In the genomic region with DNA sequence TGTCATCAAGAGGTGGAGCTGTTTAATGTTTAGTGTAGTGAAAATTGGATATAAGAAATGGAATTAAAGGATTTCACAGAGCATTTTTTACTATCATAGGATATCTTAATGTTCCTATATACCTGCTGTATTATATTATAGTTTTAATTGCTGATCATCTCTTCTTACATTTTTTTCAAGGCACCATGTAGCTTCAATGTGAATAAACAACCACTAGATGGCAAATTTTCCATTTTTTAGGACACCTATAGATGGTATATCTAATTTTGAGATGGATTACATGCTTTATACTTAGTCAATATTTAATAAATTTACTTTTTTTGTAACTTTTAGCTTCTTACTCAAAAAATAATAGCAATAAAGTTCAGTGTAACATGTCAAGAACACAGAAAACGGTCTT, we compare ENCODE assay signal across 2 cellular contexts.
TF ChIP-seq lines count a peak whose summit lies in the region.

No MANE protein-coding gene starts in this region.

TF ChIP-seq in Ishikawa, 13 proteins besides CTCF, POLR2A, EP300 and RAD21:
- TF ChIP-seq NFIC (IDR thresholded peaks at IDR 0.05): no peak
- TF ChIP-seq CEBPB (IDR thresholded peaks at IDR 0.05): no peak
- TF ChIP-seq, protein P1, sequence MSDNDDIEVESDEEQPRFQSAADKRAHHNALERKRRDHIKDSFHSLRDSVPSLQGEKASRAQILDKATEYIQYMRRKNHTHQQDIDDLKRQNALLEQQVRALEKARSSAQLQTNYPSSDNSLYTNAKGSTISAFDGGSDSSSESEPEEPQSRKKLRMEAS (IDR thresholded peaks at IDR 0.05): no peak

TF ChIP-seq in HepG2, 621 proteins besides CTCF, POLR2A, EP300 and RAD21:
- TF ChIP-seq POLR2G (IDR thresholded peaks at IDR 0.05; ENCODE audit: low read depth, low read length): no peak
- no peak for TF ChIP-seq ZNF331 (CRISPR knock-in tag; IDR thresholded peaks at IDR 0.05)
- TF ChIP-seq ZNF75D (CRISPR knock-in tag; IDR thresholded peaks at IDR 0.05; ENCODE audit: borderline replicate concordance): no peak
- TF ChIP-seq NR2C2 (CRISPR knock-in tag; IDR thresholded peaks at IDR 0.05; ENCODE audit: borderline replicate concordance): no peak
- no peak for TF ChIP-seq ZNF17 (CRISPR knock-in tag; IDR thresholded peaks at IDR 0.05)
- TF ChIP-seq RBFOX2 (IDR thresholded peaks at IDR 0.05; ENCODE audit: low read depth, low read length): no peak
- TF ChIP-seq, protein P2, sequence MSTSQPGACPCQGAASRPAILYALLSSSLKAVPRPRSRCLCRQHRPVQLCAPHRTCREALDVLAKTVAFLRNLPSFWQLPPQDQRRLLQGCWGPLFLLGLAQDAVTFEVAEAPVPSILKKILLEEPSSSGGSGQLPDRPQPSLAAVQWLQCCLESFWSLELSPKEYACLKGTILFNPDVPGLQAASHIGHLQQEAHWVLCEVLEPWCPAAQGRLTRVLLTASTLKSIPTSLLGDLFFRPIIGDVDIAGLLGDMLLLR (CRISPR knock-in tag; IDR thresholded peaks at IDR 0.05): no peak
- TF ChIP-seq, protein P3, sequence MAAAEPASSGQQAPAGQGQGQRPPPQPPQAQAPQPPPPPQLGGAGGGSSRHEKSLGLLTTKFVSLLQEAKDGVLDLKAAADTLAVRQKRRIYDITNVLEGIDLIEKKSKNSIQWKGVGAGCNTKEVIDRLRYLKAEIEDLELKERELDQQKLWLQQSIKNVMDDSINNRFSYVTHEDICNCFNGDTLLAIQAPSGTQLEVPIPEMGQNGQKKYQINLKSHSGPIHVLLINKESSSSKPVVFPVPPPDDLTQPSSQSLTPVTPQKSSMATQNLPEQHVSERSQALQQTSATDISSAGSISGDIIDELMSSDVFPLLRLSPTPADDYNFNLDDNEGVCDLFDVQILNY (CRISPR knock-in tag; conservative IDR thresholded peaks at IDR 0.05): no peak
- TF ChIP-seq, protein P4, sequence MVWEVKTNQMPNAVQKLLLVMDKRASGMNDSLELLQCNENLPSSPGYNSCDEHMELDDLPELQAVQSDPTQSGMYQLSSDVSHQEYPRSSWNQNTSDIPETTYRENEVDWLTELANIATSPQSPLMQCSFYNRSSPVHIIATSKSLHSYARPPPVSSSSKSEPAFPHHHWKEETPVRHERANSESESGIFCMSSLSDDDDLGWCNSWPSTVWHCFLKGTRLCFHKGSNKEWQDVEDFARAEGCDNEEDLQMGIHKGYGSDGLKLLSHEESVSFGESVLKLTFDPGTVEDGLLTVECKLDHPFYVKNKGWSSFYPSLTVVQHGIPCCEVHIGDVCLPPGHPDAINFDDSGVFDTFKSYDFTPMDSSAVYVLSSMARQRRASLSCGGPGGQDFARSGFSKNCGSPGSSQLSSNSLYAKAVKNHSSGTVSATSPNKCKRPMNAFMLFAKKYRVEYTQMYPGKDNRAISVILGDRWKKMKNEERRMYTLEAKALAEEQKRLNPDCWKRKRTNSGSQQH (CRISPR knock-in tag; IDR thresholded peaks at IDR 0.05; ENCODE audit: low read depth): no peak
- no peak for TF ChIP-seq U2AF2 (IDR thresholded peaks at IDR 0.05; ENCODE audit: low read depth, low read length)
- TF ChIP-seq, protein P5, sequence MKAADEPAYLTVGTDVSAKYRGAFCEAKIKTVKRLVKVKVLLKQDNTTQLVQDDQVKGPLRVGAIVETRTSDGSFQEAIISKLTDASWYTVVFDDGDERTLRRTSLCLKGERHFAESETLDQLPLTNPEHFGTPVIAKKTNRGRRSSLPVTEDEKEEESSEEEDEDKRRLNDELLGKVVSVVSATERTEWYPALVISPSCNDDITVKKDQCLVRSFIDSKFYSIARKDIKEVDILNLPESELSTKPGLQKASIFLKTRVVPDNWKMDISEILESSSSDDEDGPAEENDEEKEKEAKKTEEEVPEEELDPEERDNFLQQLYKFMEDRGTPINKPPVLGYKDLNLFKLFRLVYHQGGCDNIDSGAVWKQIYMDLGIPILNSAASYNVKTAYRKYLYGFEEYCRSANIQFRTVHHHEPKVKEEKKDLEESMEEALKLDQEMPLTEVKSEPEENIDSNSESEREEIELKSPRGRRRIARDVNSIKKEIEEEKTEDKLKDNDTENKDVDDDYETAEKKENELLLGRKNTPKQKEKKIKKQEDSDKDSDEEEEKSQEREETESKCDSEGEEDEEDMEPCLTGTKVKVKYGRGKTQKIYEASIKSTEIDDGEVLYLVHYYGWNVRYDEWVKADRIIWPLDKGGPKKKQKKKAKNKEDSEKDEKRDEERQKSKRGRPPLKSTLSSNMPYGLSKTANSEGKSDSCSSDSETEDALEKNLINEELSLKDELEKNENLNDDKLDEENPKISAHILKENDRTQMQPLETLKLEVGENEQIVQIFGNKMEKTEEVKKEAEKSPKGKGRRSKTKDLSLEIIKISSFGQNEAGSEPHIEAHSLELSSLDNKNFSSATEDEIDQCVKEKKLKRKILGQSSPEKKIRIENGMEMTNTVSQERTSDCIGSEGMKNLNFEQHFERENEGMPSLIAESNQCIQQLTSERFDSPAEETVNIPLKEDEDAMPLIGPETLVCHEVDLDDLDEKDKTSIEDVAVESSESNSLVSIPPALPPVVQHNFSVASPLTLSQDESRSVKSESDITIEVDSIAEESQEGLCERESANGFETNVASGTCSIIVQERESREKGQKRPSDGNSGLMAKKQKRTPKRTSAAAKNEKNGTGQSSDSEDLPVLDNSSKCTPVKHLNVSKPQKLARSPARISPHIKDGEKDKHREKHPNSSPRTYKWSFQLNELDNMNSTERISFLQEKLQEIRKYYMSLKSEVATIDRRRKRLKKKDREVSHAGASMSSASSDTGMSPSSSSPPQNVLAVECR (CRISPR knock-in tag; IDR thresholded peaks at IDR 0.05; ENCODE audit: borderline replicate concordance): no peak
- no peak for TF ChIP-seq ZFX (CRISPR knock-in tag; IDR thresholded peaks at IDR 0.05; ENCODE audit: low read depth)
- TF ChIP-seq, protein P6, sequence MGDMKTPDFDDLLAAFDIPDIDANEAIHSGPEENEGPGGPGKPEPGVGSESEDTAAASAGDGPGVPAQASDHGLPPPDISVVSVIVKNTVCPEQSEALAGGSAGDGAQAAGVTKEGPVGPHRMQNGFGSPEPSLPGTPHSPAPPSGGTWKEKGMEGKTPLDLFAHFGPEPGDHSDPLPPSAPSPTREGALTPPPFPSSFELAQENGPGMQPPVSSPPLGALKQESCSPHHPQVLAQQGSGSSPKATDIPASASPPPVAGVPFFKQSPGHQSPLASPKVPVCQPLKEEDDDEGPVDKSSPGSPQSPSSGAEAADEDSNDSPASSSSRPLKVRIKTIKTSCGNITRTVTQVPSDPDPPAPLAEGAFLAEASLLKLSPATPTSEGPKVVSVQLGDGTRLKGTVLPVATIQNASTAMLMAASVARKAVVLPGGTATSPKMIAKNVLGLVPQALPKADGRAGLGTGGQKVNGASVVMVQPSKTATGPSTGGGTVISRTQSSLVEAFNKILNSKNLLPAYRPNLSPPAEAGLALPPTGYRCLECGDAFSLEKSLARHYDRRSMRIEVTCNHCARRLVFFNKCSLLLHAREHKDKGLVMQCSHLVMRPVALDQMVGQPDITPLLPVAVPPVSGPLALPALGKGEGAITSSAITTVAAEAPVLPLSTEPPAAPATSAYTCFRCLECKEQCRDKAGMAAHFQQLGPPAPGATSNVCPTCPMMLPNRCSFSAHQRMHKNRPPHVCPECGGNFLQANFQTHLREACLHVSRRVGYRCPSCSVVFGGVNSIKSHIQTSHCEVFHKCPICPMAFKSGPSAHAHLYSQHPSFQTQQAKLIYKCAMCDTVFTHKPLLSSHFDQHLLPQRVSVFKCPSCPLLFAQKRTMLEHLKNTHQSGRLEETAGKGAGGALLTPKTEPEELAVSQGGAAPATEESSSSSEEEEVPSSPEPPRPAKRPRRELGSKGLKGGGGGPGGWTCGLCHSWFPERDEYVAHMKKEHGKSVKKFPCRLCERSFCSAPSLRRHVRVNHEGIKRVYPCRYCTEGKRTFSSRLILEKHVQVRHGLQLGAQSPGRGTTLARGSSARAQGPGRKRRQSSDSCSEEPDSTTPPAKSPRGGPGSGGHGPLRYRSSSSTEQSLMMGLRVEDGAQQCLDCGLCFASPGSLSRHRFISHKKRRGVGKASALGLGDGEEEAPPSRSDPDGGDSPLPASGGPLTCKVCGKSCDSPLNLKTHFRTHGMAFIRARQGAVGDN (CRISPR knock-in tag; IDR thresholded peaks at IDR 0.05): no peak
- TF ChIP-seq, protein P7, sequence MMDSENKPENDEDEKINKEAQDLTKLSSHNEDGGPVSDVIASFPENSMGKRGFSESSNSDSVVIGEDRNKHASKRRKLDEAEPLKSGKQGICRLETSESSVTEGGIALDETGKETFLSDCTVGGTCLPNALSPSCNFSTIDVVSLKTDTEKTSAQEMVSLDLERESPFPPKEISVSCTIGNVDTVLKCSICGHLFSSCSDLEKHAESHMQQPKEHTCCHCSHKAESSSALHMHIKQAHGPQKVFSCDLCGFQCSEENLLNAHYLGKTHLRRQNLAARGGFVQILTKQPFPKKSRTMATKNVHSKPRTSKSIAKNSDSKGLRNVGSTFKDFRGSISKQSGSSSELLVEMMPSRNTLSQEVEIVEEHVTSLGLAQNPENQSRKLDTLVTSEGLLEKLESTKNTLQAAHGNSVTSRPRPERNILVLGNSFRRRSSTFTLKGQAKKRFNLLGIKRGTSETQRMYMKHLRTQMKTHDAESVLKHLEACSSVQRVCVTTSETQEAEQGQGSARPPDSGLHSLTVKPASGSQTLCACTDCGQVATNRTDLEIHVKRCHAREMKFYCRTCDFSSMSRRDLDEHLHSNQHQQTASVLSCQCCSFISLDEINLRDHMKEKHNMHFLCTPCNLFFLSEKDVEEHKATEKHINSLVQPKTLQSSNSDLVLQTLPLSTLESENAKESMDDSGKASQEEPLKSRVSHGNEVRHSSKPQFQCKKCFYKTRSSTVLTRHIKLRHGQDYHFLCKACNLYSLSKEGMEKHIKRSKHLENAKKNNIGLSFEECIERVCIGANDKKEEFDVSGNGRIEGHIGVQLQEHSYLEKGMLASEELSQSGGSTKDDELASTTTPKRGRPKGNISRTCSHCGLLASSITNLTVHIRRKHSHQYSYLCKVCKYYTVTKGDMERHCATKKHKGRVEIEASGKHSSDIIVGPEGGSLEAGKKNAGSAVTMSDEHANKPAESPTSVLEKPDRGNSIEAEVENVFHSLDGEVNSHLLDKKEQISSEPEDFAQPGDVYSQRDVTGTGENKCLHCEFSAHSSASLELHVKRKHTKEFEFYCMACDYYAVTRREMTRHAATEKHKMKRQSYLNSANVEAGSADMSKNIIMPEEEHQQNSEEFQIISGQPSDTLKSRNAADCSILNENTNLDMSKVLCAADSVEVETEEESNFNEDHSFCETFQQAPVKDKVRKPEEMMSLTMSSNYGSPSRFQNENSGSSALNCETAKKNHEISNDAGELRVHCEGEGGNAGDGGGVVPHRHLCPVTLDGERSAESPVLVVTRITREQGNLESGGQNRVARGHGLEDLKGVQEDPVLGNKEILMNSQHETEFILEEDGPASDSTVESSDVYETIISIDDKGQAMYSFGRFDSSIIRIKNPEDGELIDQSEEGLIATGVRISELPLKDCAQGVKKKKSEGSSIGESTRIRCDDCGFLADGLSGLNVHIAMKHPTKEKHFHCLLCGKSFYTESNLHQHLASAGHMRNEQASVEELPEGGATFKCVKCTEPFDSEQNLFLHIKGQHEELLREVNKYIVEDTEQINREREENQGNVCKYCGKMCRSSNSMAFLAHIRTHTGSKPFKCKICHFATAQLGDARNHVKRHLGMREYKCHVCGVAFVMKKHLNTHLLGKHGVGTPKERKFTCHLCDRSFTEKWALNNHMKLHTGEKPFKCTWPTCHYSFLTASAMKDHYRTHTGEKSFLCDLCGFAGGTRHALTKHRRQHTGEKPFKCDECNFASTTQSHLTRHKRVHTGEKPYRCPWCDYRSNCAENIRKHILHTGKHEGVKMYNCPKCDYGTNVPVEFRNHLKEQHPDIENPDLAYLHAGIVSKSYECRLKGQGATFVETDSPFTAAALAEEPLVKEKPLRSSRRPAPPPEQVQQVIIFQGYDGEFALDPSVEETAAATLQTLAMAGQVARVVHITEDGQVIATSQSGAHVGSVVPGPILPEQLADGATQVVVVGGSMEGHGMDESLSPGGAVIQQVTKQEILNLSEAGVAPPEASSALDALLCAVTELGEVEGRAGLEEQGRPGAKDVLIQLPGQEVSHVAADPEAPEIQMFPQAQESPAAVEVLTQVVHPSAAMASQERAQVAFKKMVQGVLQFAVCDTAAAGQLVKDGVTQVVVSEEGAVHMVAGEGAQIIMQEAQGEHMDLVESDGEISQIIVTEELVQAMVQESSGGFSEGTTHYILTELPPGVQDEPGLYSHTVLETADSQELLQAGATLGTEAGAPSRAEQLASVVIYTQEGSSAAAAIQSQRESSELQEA (CRISPR knock-in tag; IDR thresholded peaks at IDR 0.05; ENCODE audit: not compliant biosample characterization): no peak
- TF ChIP-seq, protein P8, sequence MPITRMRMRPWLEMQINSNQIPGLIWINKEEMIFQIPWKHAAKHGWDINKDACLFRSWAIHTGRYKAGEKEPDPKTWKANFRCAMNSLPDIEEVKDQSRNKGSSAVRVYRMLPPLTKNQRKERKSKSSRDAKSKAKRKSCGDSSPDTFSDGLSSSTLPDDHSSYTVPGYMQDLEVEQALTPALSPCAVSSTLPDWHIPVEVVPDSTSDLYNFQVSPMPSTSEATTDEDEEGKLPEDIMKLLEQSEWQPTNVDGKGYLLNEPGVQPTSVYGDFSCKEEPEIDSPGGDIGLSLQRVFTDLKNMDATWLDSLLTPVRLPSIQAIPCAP (CRISPR knock-in tag; IDR thresholded peaks at IDR 0.05; ENCODE audit: low read depth): no peak
- TF ChIP-seq, protein P9, sequence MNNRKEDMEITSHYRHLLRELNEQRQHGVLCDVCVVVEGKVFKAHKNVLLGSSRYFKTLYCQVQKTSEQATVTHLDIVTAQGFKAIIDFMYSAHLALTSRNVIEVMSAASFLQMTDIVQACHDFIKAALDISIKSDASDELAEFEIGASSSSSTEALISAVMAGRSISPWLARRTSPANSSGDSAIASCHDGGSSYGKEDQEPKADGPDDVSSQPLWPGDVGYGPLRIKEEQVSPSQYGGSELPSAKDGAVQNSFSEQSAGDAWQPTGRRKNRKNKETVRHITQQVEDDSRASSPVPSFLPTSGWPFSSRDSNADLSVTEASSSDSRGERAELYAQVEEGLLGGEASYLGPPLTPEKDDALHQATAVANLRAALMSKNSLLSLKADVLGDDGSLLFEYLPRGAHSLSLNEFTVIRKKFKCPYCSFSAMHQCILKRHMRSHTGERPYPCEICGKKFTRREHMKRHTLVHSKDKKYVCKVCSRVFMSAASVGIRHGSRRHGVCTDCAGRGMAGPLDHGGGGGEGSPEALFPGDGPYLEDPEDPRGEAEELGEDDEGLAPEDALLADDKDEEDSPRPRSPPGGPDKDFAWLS (CRISPR knock-in tag; IDR thresholded peaks at IDR 0.05; ENCODE audit: borderline replicate concordance): no peak
- TF ChIP-seq HDAC2 (CRISPR knock-in tag; IDR thresholded peaks at IDR 0.05): no peak
- no peak for TF ChIP-seq ZNF552 (CRISPR knock-in tag; IDR thresholded peaks at IDR 0.05; ENCODE audit: borderline replicate concordance)
- TF ChIP-seq TSC22D2 (CRISPR knock-in tag; IDR thresholded peaks at IDR 0.05; ENCODE audit: borderline replicate concordance): no peak
- TF ChIP-seq, protein P10, sequence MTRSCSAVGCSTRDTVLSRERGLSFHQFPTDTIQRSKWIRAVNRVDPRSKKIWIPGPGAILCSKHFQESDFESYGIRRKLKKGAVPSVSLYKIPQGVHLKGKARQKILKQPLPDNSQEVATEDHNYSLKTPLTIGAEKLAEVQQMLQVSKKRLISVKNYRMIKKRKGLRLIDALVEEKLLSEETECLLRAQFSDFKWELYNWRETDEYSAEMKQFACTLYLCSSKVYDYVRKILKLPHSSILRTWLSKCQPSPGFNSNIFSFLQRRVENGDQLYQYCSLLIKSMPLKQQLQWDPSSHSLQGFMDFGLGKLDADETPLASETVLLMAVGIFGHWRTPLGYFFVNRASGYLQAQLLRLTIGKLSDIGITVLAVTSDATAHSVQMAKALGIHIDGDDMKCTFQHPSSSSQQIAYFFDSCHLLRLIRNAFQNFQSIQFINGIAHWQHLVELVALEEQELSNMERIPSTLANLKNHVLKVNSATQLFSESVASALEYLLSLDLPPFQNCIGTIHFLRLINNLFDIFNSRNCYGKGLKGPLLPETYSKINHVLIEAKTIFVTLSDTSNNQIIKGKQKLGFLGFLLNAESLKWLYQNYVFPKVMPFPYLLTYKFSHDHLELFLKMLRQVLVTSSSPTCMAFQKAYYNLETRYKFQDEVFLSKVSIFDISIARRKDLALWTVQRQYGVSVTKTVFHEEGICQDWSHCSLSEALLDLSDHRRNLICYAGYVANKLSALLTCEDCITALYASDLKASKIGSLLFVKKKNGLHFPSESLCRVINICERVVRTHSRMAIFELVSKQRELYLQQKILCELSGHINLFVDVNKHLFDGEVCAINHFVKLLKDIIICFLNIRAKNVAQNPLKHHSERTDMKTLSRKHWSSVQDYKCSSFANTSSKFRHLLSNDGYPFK (CRISPR knock-in tag; IDR thresholded peaks at IDR 0.05; ENCODE audit: borderline replicate concordance): no peak
